In genomic region chr7:132776105-132776504, GRCh38 we compare ENCODE assay signal across 1 cellular context.
TF ChIP-seq lines count a peak whose summit lies in the region.

No MANE protein-coding gene starts in this region.

TF ChIP-seq in SK-N-SH, 30 proteins besides CTCF, POLR2A, EP300 and RAD21 (continued from another document):
- TF ChIP-seq RCOR1 (IDR thresholded peaks at IDR 0.05; ENCODE audit: low read length) (no peak), POLR2AphosphoS5 (IDR thresholded peaks at IDR 0.05; ENCODE audit: low read depth, low read length) (no peak), CHD2 (IDR thresholded peaks at IDR 0.05; ENCODE audit: low read length, partially characterized antibody) (no peak), MEF2A (IDR thresholded peaks at IDR 0.05; ENCODE audit: borderline replicate concordance, low read depth) (no peak)
TF ChIP-seq in SK-N-SH: peak in this region for 0.
